ENCODE assay signal across 7 cellular contexts in the genomic region with DNA sequence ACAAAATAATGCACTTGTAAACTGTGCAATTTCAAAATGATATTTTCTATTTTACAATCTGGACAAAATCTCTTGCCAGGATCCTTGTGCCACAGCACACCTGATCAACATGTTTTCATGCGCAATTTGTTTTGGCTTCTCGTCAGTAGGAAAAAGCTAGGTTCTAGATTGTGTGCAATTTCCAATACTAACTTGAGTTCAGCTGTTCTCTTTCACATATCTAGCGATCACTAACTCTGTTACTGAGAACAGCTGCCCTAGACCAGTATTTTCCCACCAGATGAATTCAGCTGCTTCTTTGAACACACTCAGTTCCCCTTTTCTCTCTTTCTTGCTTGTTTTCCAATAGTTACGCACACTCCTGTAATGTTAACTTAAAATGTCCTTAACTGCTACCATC.
"Had no signal": no experiment of that assay in that cellular context is flagged by ENCODE, and none has a peak within 500 bp of the region (broad histone marks: within the 10 kb centered on the region; RNA-seq: fewer than 3 reads in every experiment).

No MANE protein-coding gene starts in this region.

- H2AFZ ChIP-seq: GM23338 had no signal

- H3K4me3 ChIP-seq: GM23338 had no signal

- H3K9me3 Mint-ChIP-seq: GM23338 had no signal

- H3K4me1 Mint-ChIP-seq: GM23338 had no signal

- H3K4me2 ChIP-seq: GM23338 had no signal

- H3K27ac Mint-ChIP-seq: GM23338, H9 had no signal

- ATAC-seq: GM23338 had no signal

- DNase-seq: H9, HCEC 1CT, IMR-90 had no signal

- H3K4me3 Mint-ChIP-seq: GM23338, H9 had no signal

- FAIRE-seq: H1, H54, HTR-8/SVneo had no signal
